ENCODE assay signal across 8 cellular contexts in the genomic region with DNA sequence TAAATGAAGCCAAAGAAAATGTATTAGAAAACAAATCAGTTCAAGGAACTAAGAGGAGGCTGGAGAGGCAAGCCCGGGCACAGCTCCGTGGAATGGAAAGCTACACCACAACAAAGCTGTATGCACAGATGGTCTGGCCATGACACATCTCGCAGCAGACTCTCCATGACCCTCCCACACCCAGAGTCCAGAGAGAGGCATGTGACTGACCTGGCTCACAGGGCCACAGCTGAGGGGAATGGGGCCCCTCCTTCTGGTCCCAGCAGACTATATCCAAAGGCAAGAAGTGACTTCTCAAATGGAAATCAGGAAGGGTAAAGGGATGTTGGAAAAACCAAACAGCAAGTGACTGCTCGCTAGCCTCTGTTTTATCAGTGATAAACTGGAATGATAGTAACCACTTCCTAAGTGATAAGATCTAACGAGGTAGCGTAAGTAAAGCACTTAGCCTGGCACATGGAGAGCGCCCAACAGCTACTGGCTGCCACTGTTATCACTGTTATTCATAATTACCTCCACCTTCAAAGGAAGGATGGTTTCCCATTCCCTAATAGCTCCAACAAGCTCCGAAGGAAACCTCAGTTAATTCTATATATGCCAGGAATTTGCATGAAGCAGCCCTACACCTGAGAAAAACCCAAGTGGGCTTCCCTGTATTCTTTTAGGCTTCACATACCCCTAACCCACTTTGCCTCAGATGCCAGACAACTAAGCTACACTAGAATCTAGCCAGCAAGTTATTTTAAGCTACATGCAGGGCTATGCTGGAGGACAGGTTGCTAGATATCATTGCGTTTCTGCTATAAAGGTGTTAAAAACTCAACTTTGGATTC. TPM values are rescaled to one million over a fixed set of nuclear protein-coding genes. Genes with fewer than 3 reads are reported as not detected.
DNase-seq lines count a peak whose midpoint lies in the region; ATAC-seq lines count a peak whose summit lies in the region.

No MANE protein-coding gene starts in this region.

- no peaks in the 10 kb centered on the region for H3K27me3 Mint-ChIP-seq in CD4-positive, CD25-positive, alpha-beta regulatory T cell
- no peaks in the 10 kb centered on the region for H3K27me3 Mint-ChIP-seq in activated T-helper 17 cell treated with anti-CD3 and anti-CD28 coated beads, Interleukin-2, amount 50 U/mL, for 72 hours

- no peak for ATAC-seq in CD4-positive, CD25-positive, alpha-beta regulatory T cell (ENCODE audit: low read depth in 2 of 2)
- peak; percentile 42 for ATAC-seq in HG02610 (IDR thresholded peaks at IDR 0.05; ENCODE audit: unreplicated experiment)
- peak; percentile 83 for ATAC-seq in activated T-helper 17 cell treated with anti-CD3 and anti-CD28 coated beads, Interleukin-2, amount 50 U/mL, for 72 hours (replicated peaks)
- no peak for ATAC-seq in GM18517 (IDR thresholded peaks at IDR 0.05; ENCODE audit: unreplicated experiment)
- ATAC-seq in GM18519 (IDR thresholded peaks at IDR 0.05; ENCODE audit: low FRiP score, unreplicated experiment), result no peak

- peak overlapping the region; percentile 6 to 84 (median 12) for H3K27ac Mint-ChIP-seq in CD4-positive, CD25-positive, alpha-beta regulatory T cell
- H3K27ac Mint-ChIP-seq in activated T-helper 17 cell treated with anti-CD3 and anti-CD28 coated beads, Interleukin-2, amount 50 U/mL, for 72 hours, result peak overlapping the region; percentile 60

- H3K4me3 ChIP-seq in CD4-positive, CD25-positive, alpha-beta regulatory T cell (ENCODE audit: low read depth, low read length), result peak overlapping the region; percentile 45

- H3K9me3 ChIP-seq in CD4-positive, CD25-positive, alpha-beta regulatory T cell (ENCODE audit: control insufficient read depth in 2 of 2, low read length in 2 of 2), result no peaks in the 10 kb centered on the region

- H3K36me3 Mint-ChIP-seq in CD4-positive, CD25-positive, alpha-beta regulatory T cell, result peaks cover 4% of the 10 kb centered on the region
- peaks cover 24% of the 10 kb centered on the region for H3K36me3 Mint-ChIP-seq in activated T-helper 17 cell treated with anti-CD3 and anti-CD28 coated beads, Interleukin-2, amount 50 U/mL, for 72 hours (ENCODE audit: low read depth)

- DNase-seq in CD4-positive, CD25-positive, alpha-beta regulatory T cell, result no peak
- DNase-seq in lung microvascular endothelial cell (ENCODE audit: low read depth in 2 of 2) (peak; percentile 44 to 90), HuH-7.5 (ENCODE audit: low spot score) (no peak), mesenteric fat pad (ENCODE audit: low spot score) (no peak)

- peak overlapping the region in 2 of 4 donors; percentile 39 to 64 for H3K4me3 Mint-ChIP-seq in CD4-positive, CD25-positive, alpha-beta regulatory T cell
- H3K4me3 Mint-ChIP-seq in activated T-helper 17 cell treated with anti-CD3 and anti-CD28 coated beads, Interleukin-2, amount 50 U/mL, for 72 hours, result peak overlapping the region; percentile 71

- peaks cover 44% of the 10 kb centered on the region for H3K4me1 ChIP-seq in CD4-positive, CD25-positive, alpha-beta regulatory T cell (ENCODE audit: control insufficient read depth, insufficient read depth, low read length, poor library complexity, severe bottlenecking)

- H3K27ac ChIP-seq in CD4-positive, CD25-positive, alpha-beta regulatory T cell (ENCODE audit: insufficient read depth, low read length, poor library complexity, severe bottlenecking), result no peak overlapping the region

- H3K36me3 ChIP-seq in CD4-positive, CD25-positive, alpha-beta regulatory T cell (ENCODE audit: control insufficient read depth, insufficient read depth, low read length), result no peaks in the 10 kb centered on the region

- no peaks in the 10 kb centered on the region for H3K27me3 ChIP-seq in CD4-positive, CD25-positive, alpha-beta regulatory T cell (ENCODE audit: control insufficient read depth, insufficient read depth, low read length)

- peaks cover 59 to 76% (median 69%) of the 10 kb centered on the region in 4 donors for H3K4me1 Mint-ChIP-seq in CD4-positive, CD25-positive, alpha-beta regulatory T cell
- H3K4me1 Mint-ChIP-seq in activated T-helper 17 cell treated with anti-CD3 and anti-CD28 coated beads, Interleukin-2, amount 50 U/mL, for 72 hours, result peaks cover 74% of the 10 kb centered on the region

- H3K9me3 Mint-ChIP-seq in CD4-positive, CD25-positive, alpha-beta regulatory T cell, result no peaks in the 10 kb centered on the region
- no peaks in the 10 kb centered on the region for H3K9me3 Mint-ChIP-seq in activated T-helper 17 cell treated with anti-CD3 and anti-CD28 coated beads, Interleukin-2, amount 50 U/mL, for 72 hours

RNA-seq across cellular contexts. Expression of gene OSBPL3, which starts 8.4 kb away (rescaled TPM):
- total RNA-seq in CD4-positive, CD25-positive, alpha-beta regulatory T cell, result 43.0 TPM
- polyA plus RNA-seq in CD4-positive, CD25-positive, alpha-beta regulatory T cell, result 10 to 100 TPM in 2 of 4 donors, 1 to 10 TPM in 2; 9.1 to 14.5 (median 11.9) TPM
- total RNA-seq in activated T-helper 17 cell treated with anti-CD3 and anti-CD28 coated beads, Interleukin-2, amount 50 U/mL, for 72 hours, result 10 to 100 TPM; 57.6 to 70.6 TPM
- total RNA-seq in lung microvascular endothelial cell (14.1 and 16.3 TPM in 2 replicates), mesenteric fat pad (9.3 TPM)

Comparison
In these comparisons a context has a peak if more than half of its experiments do, and no peak if none do; other contexts are left out.
1. ATAC-seq: peak in HG02610 (single experiment) and activated T-helper 17 cell treated with anti-CD3 and anti-CD28 coated beads, Interleukin-2, amount 50 U/mL, for 72 hours (single experiment); none in CD4-positive, CD25-positive, alpha-beta regulatory T cell (0 of 2), GM18517 (single experiment) and GM18519 (single experiment).
2. DNase-seq: peak in lung microvascular endothelial cell (2 of 2); none in CD4-positive, CD25-positive, alpha-beta regulatory T cell (0 of 3), HuH-7.5 (single experiment) and mesenteric fat pad (single experiment).